ENCODE assay signal across 24 cellular contexts in the genomic region with DNA sequence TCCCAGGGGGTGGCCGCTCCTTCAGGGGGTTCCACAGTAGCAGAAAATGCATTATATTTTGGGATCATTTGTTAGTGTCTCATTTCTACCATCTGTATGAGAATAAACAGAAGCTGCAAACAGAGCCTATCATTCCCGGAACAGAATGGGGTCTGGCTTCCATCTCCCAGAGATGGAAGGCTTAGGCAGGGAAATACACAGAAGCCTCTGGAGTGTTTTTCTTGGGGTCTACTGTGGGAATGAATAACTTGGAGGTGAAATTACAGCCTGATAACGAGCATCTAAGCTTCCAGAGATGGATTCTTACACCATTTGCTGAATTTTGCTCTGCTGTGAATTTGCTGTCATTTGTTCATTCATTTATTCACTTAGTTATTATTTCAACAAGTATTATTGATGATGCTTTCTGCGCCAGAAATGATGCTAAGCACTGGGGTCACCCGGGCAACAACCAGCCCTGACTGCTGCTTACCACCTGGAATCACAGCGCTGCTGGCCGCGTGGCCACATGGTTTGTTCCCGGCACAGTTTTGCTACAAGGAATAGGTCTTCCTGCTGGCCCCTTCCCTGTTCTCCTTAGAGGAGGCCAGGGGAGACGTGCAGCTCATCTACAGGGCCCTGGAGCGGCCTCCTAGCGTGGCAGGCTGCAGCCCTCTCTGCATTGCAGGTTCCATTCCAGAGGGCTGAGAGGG. TPM values are rescaled to one million over a fixed set of nuclear protein-coding genes. Genes with fewer than 3 reads are reported as not detected.
DNase-seq lines count a peak whose midpoint lies in the region; ATAC-seq, FAIRE-seq and TF ChIP-seq lines count a peak whose summit lies in the region.
"Had no signal": no experiment of that assay in that cellular context is flagged by ENCODE, and none has a peak within 500 bp of the region (broad histone marks: within the 10 kb centered on the region; RNA-seq: fewer than 3 reads in every experiment).

No MANE protein-coding gene starts in this region.

- H3K27me3 ChIP-seq in astrocyte (ENCODE audit: insufficient read depth, low read length), result no peaks in the 10 kb centered on the region
- H3K27me3 ChIP-seq in transverse colon, result no peaks in the 10 kb centered on the region
- no peaks in the 10 kb centered on the region for H3K27me3 ChIP-seq in BE2C
- H3K27me3 ChIP-seq: esophagus squamous epithelium had no signal

- H3K36me3 ChIP-seq in astrocyte (ENCODE audit: insufficient read depth, low read length) (peaks cover 3% of the 10 kb centered on the region), transverse colon (peaks cover 0 to 6% (median 1%) of the 10 kb centered on the region in 4 donors), BE2C (0 out of 2 replicates have a peak, but pooled peaks cover 3% of the 10 kb centered on the region)

- H3K4me1 ChIP-seq in astrocyte (ENCODE audit: insufficient read depth, low read length) (peaks cover 7% of the 10 kb centered on the region), transverse colon (peaks cover 32 to 79% (median 52%) of the 10 kb centered on the region in 4 donors), BE2C (peaks cover 6% of the 10 kb centered on the region)

- no peak overlapping the region for H3K9ac ChIP-seq in astrocyte (ENCODE audit: low read length)

- no peak overlapping the region for H3K4me2 ChIP-seq in astrocyte (ENCODE audit: low read length)

- H3K27ac ChIP-seq in astrocyte (ENCODE audit: low read depth, low read length), result no peak overlapping the region
- peak overlapping the region; percentile 31 to 62 (median 33) for H3K27ac ChIP-seq in transverse colon
- H3K27ac ChIP-seq: esophagus squamous epithelium, lower lobe of right lung had no signal

- TF ChIP-seq CTCF in astrocyte (IDR thresholded peaks at IDR 0.05; ENCODE audit: insufficient read depth, low read depth, low read length) (no peak), neural crest cell (conservative IDR thresholded peaks at IDR 0.05) (no peak), transverse colon (IDR thresholded peaks at IDR 0.05) (no peak), BE2C (IDR thresholded peaks at IDR 0.05; ENCODE audit: low read depth, low read length) (no peak)

- TF ChIP-seq EP300 in transverse colon (IDR thresholded peaks at IDR 0.05; ENCODE audit: low read depth), result no peak

- peaks cover 28% of the 10 kb centered on the region for H3K4me1 Mint-ChIP-seq in activated naive CD8-positive, alpha-beta T cell treated with anti-CD3 and anti-CD28 coated beads, Interleukin-2, amount 10 ng/mL, durations not matched to agents 7 days and 5 days
- peaks cover 4% of the 10 kb centered on the region for H3K4me1 Mint-ChIP-seq in activated naive CD8-positive, alpha-beta T cell treated with anti-CD3 and anti-CD28 coated beads, Interleukin-2, amount 50 U/mL, for 24 hours
- H3K4me1 Mint-ChIP-seq in astrocyte (ENCODE audit: low read depth, unreplicated experiment) (peaks cover 53% of the 10 kb centered on the region), neural crest cell (no peaks in the 10 kb centered on the region)

- no peak for FAIRE-seq in astrocyte (lab: Jason Lieb, UNC)
- FAIRE-seq: small intestine had no signal

- no peak for TF ChIP-seq POLR2A in transverse colon (IDR thresholded peaks at IDR 0.05)

- POLR2A ChIA-PET in activated naive CD8-positive, alpha-beta T cell treated with anti-CD3 and anti-CD28 coated beads, Interleukin-2, amount 10 ng/mL, durations not matched to agents 7 days and 5 days (lab: Charles Lee), result interaction anchor here (0.9 kb wide), 1 partner anchor 15 kb away, joined by 3 read pairs; no protein-coding TSS in a partner anchor

- peaks cover 1% of the 10 kb centered on the region for H3K36me3 Mint-ChIP-seq in activated naive CD8-positive, alpha-beta T cell treated with anti-CD3 and anti-CD28 coated beads, Interleukin-2, amount 10 ng/mL, durations not matched to agents 7 days and 5 days
- H3K36me3 Mint-ChIP-seq in activated naive CD8-positive, alpha-beta T cell treated with anti-CD3 and anti-CD28 coated beads, Interleukin-2, amount 50 U/mL, for 24 hours (ENCODE audit: low read depth), result no peaks in the 10 kb centered on the region
- peaks cover 50% of the 10 kb centered on the region for H3K36me3 Mint-ChIP-seq in astrocyte (ENCODE audit: low read depth, unreplicated experiment)
- no peaks in the 10 kb centered on the region for H3K36me3 Mint-ChIP-seq in neural crest cell (ENCODE audit: low read depth)
- H3K36me3 Mint-ChIP-seq: activated CD8-positive, alpha-beta memory T cell treated with anti-CD3 and anti-CD28 coated beads, Interleukin-2, amount 10 ng/mL, durations not matched to agents 7 days and 5 days had no signal

- H3K9me3 ChIP-seq in astrocyte (ENCODE audit: insufficient read depth, low read depth, low read length) (no peaks in the 10 kb centered on the region), transverse colon (no peaks in the 10 kb centered on the region), BE2C (no peaks in the 10 kb centered on the region)
- H3K9me3 ChIP-seq: esophagus squamous epithelium, lower lobe of right lung had no signal

- peak overlapping the region; percentile 54 for H3K27ac Mint-ChIP-seq in activated naive CD8-positive, alpha-beta T cell treated with anti-CD3 and anti-CD28 coated beads, Interleukin-2, amount 10 ng/mL, durations not matched to agents 7 days and 5 days
- H3K27ac Mint-ChIP-seq in activated naive CD8-positive, alpha-beta T cell treated with anti-CD3 and anti-CD28 coated beads, Interleukin-2, amount 50 U/mL, for 24 hours, result no peak overlapping the region
- H3K27ac Mint-ChIP-seq in astrocyte (ENCODE audit: unreplicated experiment) (peak overlapping the region; percentile 81), neural crest cell (ENCODE audit: unreplicated experiment) (peak overlapping the region; percentile 24)
- H3K27ac Mint-ChIP-seq: activated naive CD4-positive, alpha-beta T cell treated with anti-CD3 and anti-CD28 coated beads for 36 hours; WTC11 had no signal

- in situ Hi-C loops in transverse colon (cut with MboI; ENCODE audit: low pct_ligation_motif_present in 1 of 4, low pct_unique_long_range_greater_than_20kb in 1 of 4, low sequenced_read_pairs in 3 of 4), result no loop called here

- no peak overlapping the region for H2AFZ ChIP-seq in astrocyte (ENCODE audit: low read depth, low read length)

- intact Hi-C loops in transverse colon (cut with DNase I; ENCODE audit: low total_unique reads), result no loop called here

- H3K4me3 Mint-ChIP-seq in activated naive CD8-positive, alpha-beta T cell treated with anti-CD3 and anti-CD28 coated beads, Interleukin-2, amount 10 ng/mL, durations not matched to agents 7 days and 5 days, result no peak overlapping the region
- no peak overlapping the region for H3K4me3 Mint-ChIP-seq in activated naive CD8-positive, alpha-beta T cell treated with anti-CD3 and anti-CD28 coated beads, Interleukin-2, amount 50 U/mL, for 24 hours
- H3K4me3 Mint-ChIP-seq in astrocyte (ENCODE audit: unreplicated experiment) (peak overlapping the region; percentile 56), neural crest cell (no peak overlapping the region)
- H3K4me3 Mint-ChIP-seq: activated CD8-positive, alpha-beta memory T cell treated with anti-CD3 and anti-CD28 coated beads, Interleukin-2, amount 10 ng/mL, durations not matched to agents 7 days and 5 days; activated naive CD4-positive, alpha-beta T cell treated with anti-CD3 and anti-CD28 coated beads for 36 hours; WTC11 had no signal

- peaks cover 17% of the 10 kb centered on the region for H3K79me2 ChIP-seq in astrocyte (ENCODE audit: insufficient read depth, low read length)

- WGBS in transverse colon (ENCODE audit: low coverage in 1 of 2), 2 donors, result 84 to 88% methylated on average over 10 to 12 of the region's 12 CpGs

- H3K4me3 ChIP-seq in astrocyte (ENCODE audit: insufficient read depth, low read depth, low read length), result no peak overlapping the region
- H3K4me3 ChIP-seq in transverse colon, result no peak overlapping the region
- no peak overlapping the region for H3K4me3 ChIP-seq in BE2C (ENCODE audit: low read depth, low read length)
- H3K4me3 ChIP-seq: esophagus squamous epithelium, lower lobe of right lung had no signal

- DNase-seq in activated naive CD8-positive, alpha-beta T cell treated with anti-CD3 and anti-CD28 coated beads, Interleukin-2, amount 10 ng/mL, durations not matched to agents 7 days and 5 days, result no peak
- no peak for DNase-seq in activated naive CD8-positive, alpha-beta T cell treated with anti-CD3 and anti-CD28 coated beads, Interleukin-2, amount 50 U/mL, for 24 hours
- DNase-seq in astrocyte (ENCODE audit: low read depth) (no peak), neural crest cell (ENCODE audit: low read depth, low spot score) (no peak), transverse colon (no peak), BE2C (no peak)
- DNase-seq: 8988T; activated CD4-positive, alpha-beta T cell treated with anti-CD3 and anti-CD28 coated beads, Interleukin-2, amount 50 U/mL, for 1 hour; activated CD8-positive, alpha-beta memory T cell treated with anti-CD3 and anti-CD28 coated beads, Interleukin-2, amount 10 ng/mL, durations not matched to agents 7 days and 5 days; activated naive CD4-positive, alpha-beta T cell treated with anti-CD3 and anti-CD28 coated beads for 36 hours; caudate nucleus; esophagus squamous epithelium; H7; islet precursor cell; lower lobe of right lung; NCI-H187; occipital lobe; small intestine; stimulated activated CD4-positive, alpha-beta T cell treated with anti-CD3 and anti-CD28 coated beads, Interleukin-4, amount 100 ng/mL, for 1 hour; stimulated activated naive CD4-positive, alpha-beta T cell; SW 1271 had no signal

- peaks cover 57% of the 10 kb centered on the region for H4K20me1 ChIP-seq in astrocyte (ENCODE audit: insufficient read depth, low read length)

- H3K9me3 Mint-ChIP-seq in activated naive CD8-positive, alpha-beta T cell treated with anti-CD3 and anti-CD28 coated beads, Interleukin-2, amount 10 ng/mL, durations not matched to agents 7 days and 5 days, result no peaks in the 10 kb centered on the region
- H3K9me3 Mint-ChIP-seq in activated naive CD8-positive, alpha-beta T cell treated with anti-CD3 and anti-CD28 coated beads, Interleukin-2, amount 50 U/mL, for 24 hours, result no peaks in the 10 kb centered on the region
- no peaks in the 10 kb centered on the region for H3K9me3 Mint-ChIP-seq in astrocyte (ENCODE audit: unreplicated experiment)
- H3K9me3 Mint-ChIP-seq in neural crest cell, result no peaks in the 10 kb centered on the region
- H3K9me3 Mint-ChIP-seq: activated naive CD4-positive, alpha-beta T cell treated with anti-CD3 and anti-CD28 coated beads for 36 hours; WTC11 had no signal

- peaks cover under 1% of the 10 kb centered on the region for H3K27me3 Mint-ChIP-seq in activated naive CD8-positive, alpha-beta T cell treated with anti-CD3 and anti-CD28 coated beads, Interleukin-2, amount 10 ng/mL, durations not matched to agents 7 days and 5 days
- H3K27me3 Mint-ChIP-seq in activated naive CD8-positive, alpha-beta T cell treated with anti-CD3 and anti-CD28 coated beads, Interleukin-2, amount 50 U/mL, for 24 hours, result peaks cover 2% of the 10 kb centered on the region
- no peaks in the 10 kb centered on the region for H3K27me3 Mint-ChIP-seq in astrocyte (ENCODE audit: low read depth, unreplicated experiment)
- H3K27me3 Mint-ChIP-seq in neural crest cell (ENCODE audit: low read depth), result peaks cover 4% of the 10 kb centered on the region

- ATAC-seq in activated naive CD8-positive, alpha-beta T cell treated with anti-CD3 and anti-CD28 coated beads, Interleukin-2, amount 10 ng/mL, durations not matched to agents 7 days and 5 days (ENCODE audit: low read depth), result no peak
- ATAC-seq in activated naive CD8-positive, alpha-beta T cell treated with anti-CD3 and anti-CD28 coated beads, Interleukin-2, amount 50 U/mL, for 24 hours, result no peak
- ATAC-seq in HG03097 (IDR thresholded peaks at IDR 0.05; ENCODE audit: low FRiP score, unreplicated experiment) (no peak), GM21390 (IDR thresholded peaks at IDR 0.05; ENCODE audit: unreplicated experiment) (no peak)
- ATAC-seq: lower lobe of right lung, WTC11 had no signal

RNA-seq across cellular contexts. Expression of gene JDP2, which starts 6.9 kb away (rescaled TPM):
- 1 to 10 TPM; 1.6 to 3.0 TPM for total RNA-seq in activated naive CD8-positive, alpha-beta T cell treated with anti-CD3 and anti-CD28 coated beads, Interleukin-2, amount 10 ng/mL, durations not matched to agents 7 days and 5 days
- total RNA-seq in astrocyte (79.5 and 80.6 TPM in 2 replicates), neural crest cell (2.6 and 4.7 TPM in 2 replicates), transverse colon (100 to 1,000 TPM in 1 of 4 donors, 10 to 100 TPM in 3; 49.2 to 108 (median 57.8) TPM)
- 22.8 TPM for polyA plus RNA-seq in BE2C (2012; ENCODE audit: insufficient read depth, insufficient read length, low read depth)
